11 cellular contexts compared by ENCODE assay signal in genomic region chrX:55598333-55598732, GRCh38. TPM values are rescaled to one million over a fixed set of nuclear protein-coding genes. Genes with fewer than 3 reads are reported as not detected.
"Had no signal": no experiment of that assay in that cellular context is flagged by ENCODE, and none has a peak within 500 bp of the region (broad histone marks: within the 10 kb centered on the region; RNA-seq: fewer than 3 reads in every experiment).

No MANE protein-coding gene starts in this region.

- H3K36me3 ChIP-seq: HAP-1 had no signal

- H2AFZ ChIP-seq: GM23248, GM23338 had no signal

- H3K9me3 ChIP-seq: HAP-1 had no signal

- H3K4me1 ChIP-seq: HAP-1 had no signal

- H3K27ac ChIP-seq: GM23248 had no signal

- H3K9ac ChIP-seq: GM23248 had no signal

- FAIRE-seq: H1, H54 had no signal

- H3K4me3 ChIP-seq: GM23248, GM23338, HAP-1 had no signal

- ATAC-seq: GM23338, HCT116 had no signal

- H3K4me2 ChIP-seq: GM23338 had no signal

- DNase-seq: GM23248, GOT3, H7, H9, HCEC 1CT, HFFc6 had no signal

RNA-seq across cellular contexts. Expression of gene FOXR2, which starts 24.9 kb away (rescaled TPM):
- total RNA-seq: GM23248, GM23338, H1, H7, H9, HFFc6 had no signal
- polyA plus RNA-seq: GM23248, GM23338, H1 had no signal
